8 cellular contexts compared by ENCODE assay signal in the genomic region with DNA sequence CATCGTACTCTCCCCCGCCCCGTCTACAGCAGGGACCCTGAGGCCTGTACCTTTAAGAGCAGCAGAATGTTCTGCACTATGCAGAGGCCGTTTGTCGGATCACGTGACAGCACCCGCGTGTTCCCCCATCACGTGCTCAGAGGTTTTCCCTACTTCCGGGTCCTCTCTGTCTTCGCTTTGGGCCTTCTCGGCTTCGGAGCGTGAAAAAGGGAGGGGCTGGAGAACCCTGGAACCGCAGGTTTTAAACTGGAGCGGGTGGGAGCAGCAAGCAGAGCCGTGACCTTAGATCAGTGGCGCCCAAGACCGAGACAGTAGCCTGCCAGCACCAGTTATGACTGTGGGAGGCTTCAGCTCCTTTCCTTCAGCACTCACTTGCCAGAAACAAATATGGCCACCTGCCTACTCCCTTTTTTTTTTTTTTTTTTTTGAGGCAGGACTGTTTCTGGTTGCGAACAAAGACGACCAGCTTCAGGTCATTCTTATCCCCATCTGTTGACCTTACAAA. TPM values are rescaled to one million over a fixed set of nuclear protein-coding genes. Genes with fewer than 3 reads are reported as not detected.
A peak's percentile ranks its signal among the peaks of the same experiment; 100 is the strongest.
DNase-seq lines count a peak whose midpoint lies in the region; ATAC-seq and TF ChIP-seq lines count a peak whose summit lies in the region.

A gene (minus strand): TSS at position 105 of the 505 bp plus-strand sequence. CDS start 315 bp downstream, outside the sequence.

- H3K4me3 ChIP-seq in SU-DHL-6 (ENCODE audit: insufficient read depth, low read length, poor library complexity, severe bottlenecking) (peak within 1 kb of the TSS; percentile 96), thoracic aorta (peak within 1 kb of the TSS; percentile 90)

- TF ChIP-seq CTCF in GM10266 (IDR thresholded peaks at IDR 0.05; ENCODE audit: control insufficient read depth, insufficient read depth, low read depth, missing control alignments) (no peak), SU-DHL-6 (IDR thresholded peaks at IDR 0.05; ENCODE audit: insufficient read depth, low read length, poor library complexity, severe bottlenecking) (no peak), osteocyte (IDR thresholded peaks at IDR 0.05) (no peak), thoracic aorta (IDR thresholded peaks at IDR 0.05) (no peak)

- peaks cover 29% of the 10 kb centered on the region for H3K36me3 Mint-ChIP-seq in activated naive CD8-positive, alpha-beta T cell treated with anti-CD3 and anti-CD28 coated beads, Interleukin-2, amount 10 ng/mL, durations not matched to agents 7 days and 5 days
- H3K36me3 Mint-ChIP-seq in osteocyte (ENCODE audit: unreplicated experiment): peaks cover 8% of the 10 kb centered on the region

- H3K4me3 Mint-ChIP-seq in activated naive CD8-positive, alpha-beta T cell treated with anti-CD3 and anti-CD28 coated beads, Interleukin-2, amount 10 ng/mL, durations not matched to agents 7 days and 5 days: peak within 1 kb of the TSS; percentile 97
- peak within 1 kb of the TSS; percentile 95 for H3K4me3 Mint-ChIP-seq in osteocyte (ENCODE audit: unreplicated experiment)

- H3K9me3 ChIP-seq in SU-DHL-6 (ENCODE audit: insufficient read depth, low read length) (no peaks in the 10 kb centered on the region), thoracic aorta (no peaks in the 10 kb centered on the region)

- H3K4me1 ChIP-seq in thoracic aorta (ENCODE audit: control insufficient read depth in 1 of 2, low read depth in 2 of 2): peaks cover 7 to 14% of the 10 kb centered on the region in 2 donors

- H3K79me2 ChIP-seq in SU-DHL-6 (ENCODE audit: insufficient read depth, low read length): peaks cover 4% of the 10 kb centered on the region; the same call in 1 of the 2 replicates

- ATAC-seq in HG02642 (IDR thresholded peaks at IDR 0.05; ENCODE audit: poor library complexity, unreplicated experiment): peak; percentile 75
- ATAC-seq in activated naive CD8-positive, alpha-beta T cell treated with anti-CD3 and anti-CD28 coated beads, Interleukin-2, amount 10 ng/mL, durations not matched to agents 7 days and 5 days (ENCODE audit: low read depth): peak; percentile 63
- ATAC-seq in Right ventricle myocardium inferior: peak; percentile 98
- peak; percentile 93 for ATAC-seq in thoracic aorta (ENCODE audit: insufficient number of reproducible peaks, low FRiP score, low read depth)

- 0 out of 2 replicates have a peak, but pooled peaks cover 7% of the 10 kb centered on the region for H3F3A ChIP-seq in SU-DHL-6 (ENCODE audit: insufficient read depth)

- POLR2A ChIA-PET in activated naive CD8-positive, alpha-beta T cell treated with anti-CD3 and anti-CD28 coated beads, Interleukin-2, amount 10 ng/mL, durations not matched to agents 7 days and 5 days (lab: Charles Lee): interaction anchor here (0.6 to 1.0 kb wide), 3 partner anchors 11 to 371 kb away, joined by 3 to 6 read pairs (median 3); a partner anchor contains a TSS

- peak within 1 kb of the TSS; percentile 91 for H2AFZ ChIP-seq in SU-DHL-6 (ENCODE audit: low read depth, low read length, severe bottlenecking)

- no peaks in the 10 kb centered on the region for H3K36me3 ChIP-seq in SU-DHL-6 (ENCODE audit: low read length)
- H3K36me3 ChIP-seq in thoracic aorta: peaks cover 17% of the 10 kb centered on the region

- no peaks in the 10 kb centered on the region for H3K9me2 ChIP-seq in SU-DHL-6 (replicated peaks; ENCODE audit: insufficient read depth, low read length)

- H3K27ac ChIP-seq in SU-DHL-6 (ENCODE audit: low read depth, low read length) (peak within 1 kb of the TSS; percentile 83), thoracic aorta (peak within 1 kb of the TSS; percentile 93 to 96)

- H3K27me3 Mint-ChIP-seq in activated naive CD8-positive, alpha-beta T cell treated with anti-CD3 and anti-CD28 coated beads, Interleukin-2, amount 10 ng/mL, durations not matched to agents 7 days and 5 days: no peaks in the 10 kb centered on the region
- H3K27me3 Mint-ChIP-seq in osteocyte (ENCODE audit: unreplicated experiment): no peaks in the 10 kb centered on the region

- H3K4me1 Mint-ChIP-seq in activated naive CD8-positive, alpha-beta T cell treated with anti-CD3 and anti-CD28 coated beads, Interleukin-2, amount 10 ng/mL, durations not matched to agents 7 days and 5 days: peaks cover 43% of the 10 kb centered on the region
- H3K4me1 Mint-ChIP-seq in osteocyte (ENCODE audit: unreplicated experiment): peaks cover 5% of the 10 kb centered on the region

- H3K9ac ChIP-seq in SU-DHL-6 (ENCODE audit: low read length): peak within 1 kb of the TSS; percentile 89

- H3K27me3 ChIP-seq in SU-DHL-6 (ENCODE audit: low read length): no peaks in the 10 kb centered on the region
- H3K27me3 ChIP-seq in thoracic aorta (replicated peaks; ENCODE audit: insufficient read depth): no peaks in the 10 kb centered on the region

- intact Hi-C loops in Right ventricle myocardium inferior (cut with DNase I): loop anchor here (5.0 to 10.0 kb wide), 3 partner anchors 63 to 353 kb away; a partner anchor contains a TSS

- no peaks in the 10 kb centered on the region for H3K9me3 Mint-ChIP-seq in activated naive CD8-positive, alpha-beta T cell treated with anti-CD3 and anti-CD28 coated beads, Interleukin-2, amount 10 ng/mL, durations not matched to agents 7 days and 5 days
- no peaks in the 10 kb centered on the region for H3K9me3 Mint-ChIP-seq in osteocyte (ENCODE audit: unreplicated experiment)

- peak within 1 kb of the TSS; percentile 99 for H3K27ac Mint-ChIP-seq in activated naive CD8-positive, alpha-beta T cell treated with anti-CD3 and anti-CD28 coated beads, Interleukin-2, amount 10 ng/mL, durations not matched to agents 7 days and 5 days
- H3K27ac Mint-ChIP-seq in osteocyte (ENCODE audit: unreplicated experiment): peak within 1 kb of the TSS; percentile 100

- peak; percentile 86 for DNase-seq in GM10266 (ENCODE audit: extremely low spot score)
- DNase-seq in NCI-H1417 (lab: John Stamatoyannopoulos, UW): peak; percentile 79 to 99 (median 92)
- DNase-seq in activated naive CD8-positive, alpha-beta T cell treated with anti-CD3 and anti-CD28 coated beads, Interleukin-2, amount 10 ng/mL, durations not matched to agents 7 days and 5 days: peak; percentile 86
- peak; percentile 94 for DNase-seq in Right ventricle myocardium inferior (ENCODE audit: missing footprints)
- peak; percentile 95 for DNase-seq in osteocyte (ENCODE audit: extremely low spot score, unreplicated experiment)
- DNase-seq in thoracic aorta (ENCODE audit: low spot score): peak; percentile 73

- H3K4me2 ChIP-seq in SU-DHL-6 (ENCODE audit: low read depth, low read length, poor library complexity, severe bottlenecking): peak within 1 kb of the TSS; percentile 70

- no peaks in the 10 kb centered on the region for H4K20me1 ChIP-seq in SU-DHL-6 (ENCODE audit: low read depth, low read length)

RNA-seq across cellular contexts. Expression of the gene that starts here (rescaled TPM):
- total RNA-seq in activated naive CD8-positive, alpha-beta T cell treated with anti-CD3 and anti-CD28 coated beads, Interleukin-2, amount 10 ng/mL, durations not matched to agents 7 days and 5 days: 10 to 100 TPM; 58.4 to 60.0 TPM
- total RNA-seq in Right ventricle myocardium inferior: 14.8 TPM
- 39.4 and 50.7 TPM in 2 replicates for total RNA-seq in osteocyte
- 10 to 100 TPM; 16.9 to 25.2 TPM for total RNA-seq in thoracic aorta

Comparison
In these comparisons a context has a peak if more than half of its experiments do, and no peak if none do; other contexts are left out.
1. Peak in every context shown above with its lines: DNase-seq, ATAC-seq, H3K4me3 ChIP-seq and H3K27ac ChIP-seq.